8 cellular contexts compared by ENCODE assay signal in the genomic region with DNA sequence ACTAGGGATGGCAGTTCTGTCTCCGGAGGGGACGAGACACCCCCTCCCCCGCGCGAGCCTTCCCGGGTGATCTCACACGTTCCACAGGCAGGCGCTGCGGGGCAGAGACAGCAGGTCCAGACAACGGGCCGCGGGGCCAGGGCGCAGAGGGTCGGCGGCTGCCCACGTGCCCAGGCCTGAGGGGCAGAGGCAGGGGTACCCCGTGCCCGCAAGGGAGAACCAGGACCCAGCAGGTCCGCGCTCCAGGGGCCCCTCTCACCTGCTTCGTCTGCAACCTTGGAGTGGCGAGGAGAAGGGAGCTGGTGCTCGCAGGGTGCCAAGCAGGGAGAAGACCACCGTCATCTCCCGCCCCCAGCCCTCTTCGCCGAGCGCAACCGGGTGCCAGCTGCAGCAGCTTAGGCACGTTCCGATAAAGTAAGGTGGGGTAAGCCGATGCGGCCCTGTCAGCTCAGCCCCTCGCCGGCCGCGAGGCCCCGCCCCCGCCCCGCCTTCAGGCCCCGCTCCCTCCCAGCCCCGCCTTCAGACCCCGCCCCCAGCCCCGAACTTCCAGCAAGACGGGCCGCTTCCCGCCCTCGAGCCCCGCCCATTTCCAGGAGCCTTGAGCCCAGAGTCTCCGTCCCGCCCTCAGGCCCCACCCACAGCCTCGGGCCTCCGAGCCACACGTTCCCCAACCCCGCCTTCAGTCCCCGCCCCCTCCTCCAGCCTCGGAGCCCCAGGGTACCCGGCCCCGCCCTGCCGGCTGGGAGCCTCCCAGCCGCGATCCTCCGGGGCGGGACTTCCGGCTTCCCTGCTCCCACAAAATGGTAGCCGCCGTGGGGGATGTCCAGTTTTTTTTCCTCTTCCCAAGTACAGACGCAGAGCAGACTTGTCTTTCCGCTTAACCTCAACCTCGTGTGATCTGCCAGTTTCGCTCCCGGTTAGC. TPM values are rescaled to one million over a fixed set of nuclear protein-coding genes. Genes with fewer than 3 reads are reported as not detected.
DNase-seq lines count a peak whose midpoint lies in the region; ATAC-seq, FAIRE-seq and TF ChIP-seq lines count a peak whose summit lies in the region.

A gene with protein sequence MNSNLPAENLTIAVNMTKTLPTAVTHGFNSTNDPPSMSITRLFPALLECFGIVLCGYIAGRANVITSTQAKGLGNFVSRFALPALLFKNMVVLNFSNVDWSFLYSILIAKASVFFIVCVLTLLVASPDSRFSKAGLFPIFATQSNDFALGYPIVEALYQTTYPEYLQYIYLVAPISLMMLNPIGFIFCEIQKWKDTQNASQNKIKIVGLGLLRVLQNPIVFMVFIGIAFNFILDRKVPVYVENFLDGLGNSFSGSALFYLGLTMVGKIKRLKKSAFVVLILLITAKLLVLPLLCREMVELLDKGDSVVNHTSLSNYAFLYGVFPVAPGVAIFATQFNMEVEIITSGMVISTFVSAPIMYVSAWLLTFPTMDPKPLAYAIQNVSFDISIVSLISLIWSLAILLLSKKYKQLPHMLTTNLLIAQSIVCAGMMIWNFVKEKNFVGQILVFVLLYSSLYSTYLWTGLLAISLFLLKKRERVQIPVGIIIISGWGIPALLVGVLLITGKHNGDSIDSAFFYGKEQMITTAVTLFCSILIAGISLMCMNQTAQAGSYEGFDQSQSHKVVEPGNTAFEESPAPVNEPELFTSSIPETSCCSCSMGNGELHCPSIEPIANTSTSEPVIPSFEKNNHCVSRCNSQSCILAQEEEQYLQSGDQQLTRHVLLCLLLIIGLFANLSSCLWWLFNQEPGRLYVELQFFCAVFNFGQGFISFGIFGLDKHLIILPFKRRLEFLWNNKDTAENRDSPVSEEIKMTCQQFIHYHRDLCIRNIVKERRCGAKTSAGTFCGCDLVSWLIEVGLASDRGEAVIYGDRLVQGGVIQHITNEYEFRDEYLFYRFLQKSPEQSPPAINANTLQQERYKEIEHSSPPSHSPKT (minus strand): TSS at position 416 of the 922 bp plus-strand sequence. CDS start 5,073 bp downstream, outside the sequence.

- peak within 1 kb of the TSS; percentile 96 for H3K27ac Mint-ChIP-seq in dendritic cell treated with granulocyte-macrophage colony-stimulating factor and Interleukin-4, amounts not matched to agents 40 ng/mL and 50 ng/mL, for 4 days

- BruUV-seq in HepG2 (replicated peaks; lab: Mats Ljungman, UMichigan): no TSS peak

- peaks cover 10% of the 10 kb centered on the region for H3K4me1 ChIP-seq in HepG2 (ENCODE audit: insufficient read depth, low read length)

- peak; percentile 27; the same call in 1 of the 2 replicates for TF ChIP-seq RAD21 in HepG2 (CRISPR knock-in tag; IDR thresholded peaks at IDR 0.05)

- H3K4me2 ChIP-seq in HepG2 (ENCODE audit: low read depth, low read length): peak within 1 kb of the TSS; percentile 95

- H3K36me3 Mint-ChIP-seq in dendritic cell treated with granulocyte-macrophage colony-stimulating factor and Interleukin-4, amounts not matched to agents 40 ng/mL and 50 ng/mL, for 4 days (ENCODE audit: low read depth): peaks cover 23% of the 10 kb centered on the region

- TF ChIP-seq CTCF in C4-2B (conservative IDR thresholded peaks at IDR 0.05) (peak; percentile 21; the same call in 1 of the 2 replicates), HepG2 (CRISPR knock-in tag; IDR thresholded peaks at IDR 0.05) (peak; percentile 27)

- no peaks in the 10 kb centered on the region for H4K20me1 ChIP-seq in HepG2 (ENCODE audit: insufficient read depth, low read length)

- peak within 1 kb of the TSS; percentile 52 for H3K9ac ChIP-seq in HepG2 (ENCODE audit: insufficient read depth, low read depth, low read length)

- no peaks in the 10 kb centered on the region for H3K9me3 Mint-ChIP-seq in dendritic cell treated with granulocyte-macrophage colony-stimulating factor and Interleukin-4, amounts not matched to agents 40 ng/mL and 50 ng/mL, for 4 days

- H3K27ac ChIP-seq in C4-2B (peak within 1 kb of the TSS; percentile 83), HepG2 (ENCODE audit: extremely low read length, insufficient read depth, low read length) (no peak within 1 kb of the TSS)

- H2AFZ ChIP-seq in HepG2 (ENCODE audit: low read length): peak within 1 kb of the TSS; percentile 99

- peak in 1 of 2 experiments; percentile 71; a peak in 2 of 4 replicates for TF ChIP-seq POLR2A in HepG2 (IDR thresholded peaks at IDR 0.05; ENCODE audit: insufficient read depth in 1 of 2, low read depth in 2 of 2, low read length in 2 of 2)

- H3K36me3 ChIP-seq in HepG2 (replicated peaks in 1 of 2; ENCODE audit: control insufficient read depth in 1 of 2, insufficient read depth in 2 of 2, low read length in 2 of 2): no peaks in the 10 kb centered on the region

- CTCF ChIA-PET in HepG2 (lab: Yijun Ruan, JAX; ENCODE audit: low intra/inter-chr PET ratio, low total read pairs): no interaction called here

- peaks cover 7 to 14% of the 10 kb centered on the region in 2 experiments; a peak in 4 of 5 replicates for H3K27me3 ChIP-seq in HepG2 (ENCODE audit: control insufficient read depth in 1 of 2, insufficient read depth in 2 of 2, low read length in 2 of 2)

- H3K4me3 Mint-ChIP-seq in dendritic cell treated with granulocyte-macrophage colony-stimulating factor and Interleukin-4, amounts not matched to agents 40 ng/mL and 50 ng/mL, for 4 days: peak within 1 kb of the TSS; percentile 91

- intact Hi-C loops in dendritic cell treated with granulocyte-macrophage colony-stimulating factor and Interleukin-4, amounts not matched to agents 40 ng/mL and 50 ng/mL, for 4 days (cut with micrococcal nuclease): loop anchor here (5.0 kb wide), 2 partner anchors 35 to 680 kb away; a partner anchor contains a TSS
- intact Hi-C loops in HepG2 (cut with micrococcal nuclease; ENCODE audit: unreplicated experiment): no loop called here

- no peaks in the 10 kb centered on the region for H3K79me2 ChIP-seq in HepG2 (ENCODE audit: insufficient read depth, low read length)

- H3K4me3 ChIP-seq in HepG2 (replicated peaks in 1 of 3; ENCODE audit: insufficient read depth in 1 of 3, low read depth in 2 of 3, low read length in 3 of 3): peak within 1 kb of the TSS; percentile 62 to 87 (median 77)

- no peak for FAIRE-seq in HepG2 (lab: Jason Lieb, UNC)

- H3K4me1 Mint-ChIP-seq in dendritic cell treated with granulocyte-macrophage colony-stimulating factor and Interleukin-4, amounts not matched to agents 40 ng/mL and 50 ng/mL, for 4 days (ENCODE audit: low read depth): peaks cover 31% of the 10 kb centered on the region

- peaks cover 4% of the 10 kb centered on the region; the same call in 1 of the 2 replicates for H3K9me3 ChIP-seq in HepG2 (ENCODE audit: low read length)

- DNase-seq in NCI-H748 (lab: John Stamatoyannopoulos, UW; ENCODE audit: unreplicated experiment) (peak; percentile 98), HepG2 (ENCODE audit: low spot score) (peak; percentile 93)
- DNase-seq in activated CD4-positive, alpha-beta T cell treated with anti-CD3 and anti-CD28 coated beads, Interleukin-2, amount 50 U/mL, for 1 hour: peak; percentile 92
- peak; percentile 99 to 100 for DNase-seq in stimulated activated CD4-positive, alpha-beta T cell treated with anti-CD3 and anti-CD28 coated beads, Interleukin-2, amount 100 ng/mL, for 48 hours

- 1% methylated on average over 21 of the region's 72 CpGs for WGBS in HepG2 (ENCODE audit: low lambda C conversion rate)

- POLR2A ChIA-PET in HepG2 (lab: Yijun Ruan, JAX): interaction anchor here (2.0 kb wide), 1 partner anchor 91 kb away, joined by 13 read pairs; a partner anchor contains a TSS

- peak; percentile 89 for ATAC-seq in GM19351 (IDR thresholded peaks at IDR 0.05; ENCODE audit: unreplicated experiment)
- ATAC-seq in HG03520 (IDR thresholded peaks at IDR 0.05; ENCODE audit: unreplicated experiment): peak; percentile 85
- peak; percentile 96 for ATAC-seq in HepG2

- TF ChIP-seq EP300 in HepG2 (IDR thresholded peaks at IDR 0.05; ENCODE audit: low read depth in 2 of 2, low read length in 2 of 2): peak in 1 of 2 experiments; percentile 43; a peak in 1 of 4 replicates
- TF ChIP-seq EP300 in HepG2 (CRISPR knock-in tag; IDR thresholded peaks at IDR 0.05; ENCODE audit: borderline replicate concordance): no peak

- peaks cover 6% of the 10 kb centered on the region for H3K27me3 Mint-ChIP-seq in dendritic cell treated with granulocyte-macrophage colony-stimulating factor and Interleukin-4, amounts not matched to agents 40 ng/mL and 50 ng/mL, for 4 days

- in situ Hi-C loops in HepG2 (cut with HindIII; ENCODE audit: extremely low pct_ligation_motif_present, low pct_unique_long_range_greater_than_20kb): no loop called here

TF ChIP-seq in HepG2, 621 proteins besides CTCF, POLR2A, EP300 and RAD21 (continues in another document):
- TF ChIP-seq SOX6 (IDR thresholded peaks at IDR 0.05) (no peak), SOX6 (CRISPR knock-in tag; IDR thresholded peaks at IDR 0.05) (no peak; the same call in 1 of the 2 replicates), ZNF12 (CRISPR knock-in tag; IDR thresholded peaks at IDR 0.05) (no peak), FOXJ3 (CRISPR knock-in tag; IDR thresholded peaks at IDR 0.05; ENCODE audit: borderline replicate concordance) (no peak), PPARG (CRISPR knock-in tag; conservative IDR thresholded peaks at IDR 0.05) (no peak), ARNT (IDR thresholded peaks at IDR 0.05) (no peak)

RNA-seq across cellular contexts. Expression of the gene that starts here (rescaled TPM):
- 0.04 and 0.15 TPM in 2 replicates for total RNA-seq in HepG2 (2016; rRNA removed; fragmentation: Illumina TruSeq; extraction: Trizol)
- 0.26 TPM in 1 of 2 replicates, not detected in the other for total RNA-seq in HepG2 (2016; cell fraction: cytosol; rRNA removed; fragmentation: Illumina TruSeq; extraction: Trizol; ENCODE audit: low read depth)
- total RNA-seq in HepG2 (2016; cell fraction: insoluble cytoplasmic fraction; rRNA removed; fragmentation: Illumina TruSeq; extraction: Trizol): 0.03 and 0.15 TPM in 2 replicates
- 0.07 and 0.09 TPM in 2 replicates for total RNA-seq in HepG2 (2016; cell fraction: membrane; rRNA removed; fragmentation: Illumina TruSeq; extraction: Trizol)
- 0.16 and 0.31 TPM in 2 replicates for total RNA-seq in HepG2 (2016; cell fraction: nucleus; rRNA removed; fragmentation: Illumina TruSeq; extraction: Trizol)
- polyA plus RNA-seq in HepG2 (2011; rRNA removed): 0.39 and 0.49 TPM in 2 replicates
- 0.13 and 0.23 TPM in 2 replicates for polyA plus RNA-seq in HepG2 (2011; cell fraction: cytosol; rRNA removed)
- 0.19 and 0.24 TPM in 2 replicates for polyA plus RNA-seq in HepG2 (2011; cell fraction: nucleus; rRNA removed)
- 0.44 and 0.63 TPM in 2 replicates for polyA plus RNA-seq in HepG2 (2012)
- 0.19 TPM in 1 of 2 replicates, not detected in the other for polyA plus RNA-seq in HepG2 (2016; cell fraction: cytosol; fragmentation: Illumina TruSeq; extraction: Trizol; ENCODE audit: low read depth)
- polyA plus RNA-seq in HepG2 (2016; cell fraction: insoluble cytoplasmic fraction; fragmentation: Illumina TruSeq; extraction: Trizol; ENCODE audit: low read depth): 0.09 TPM in 1 of 2 replicates, not detected in the other
- polyA plus RNA-seq in HepG2 (2016; cell fraction: membrane; fragmentation: Illumina TruSeq; extraction: Trizol; ENCODE audit: low read depth): 0.05 TPM in 1 of 2 replicates, not detected in the other
- 0.15 and 1.1 TPM in 2 replicates for polyA plus RNA-seq in HepG2 (2016; cell fraction: nucleus; fragmentation: Illumina TruSeq; extraction: Trizol; ENCODE audit: insufficient read depth, low read depth)
- 0.22 and 3.5 TPM in 2 replicates for polyA minus RNA-seq in HepG2 (2011; rRNA and poly(A)+ RNA removed; ENCODE audit: low replicate concordance)
- 0.09 and 0.40 TPM in 2 replicates for polyA minus RNA-seq in HepG2 (2011; cell fraction: cytosol; rRNA and poly(A)+ RNA removed)
- polyA minus RNA-seq in HepG2 (2011; cell fraction: nucleus; rRNA and poly(A)+ RNA removed): 0.52 and 0.75 TPM in 2 replicates
